In the genomic region with DNA sequence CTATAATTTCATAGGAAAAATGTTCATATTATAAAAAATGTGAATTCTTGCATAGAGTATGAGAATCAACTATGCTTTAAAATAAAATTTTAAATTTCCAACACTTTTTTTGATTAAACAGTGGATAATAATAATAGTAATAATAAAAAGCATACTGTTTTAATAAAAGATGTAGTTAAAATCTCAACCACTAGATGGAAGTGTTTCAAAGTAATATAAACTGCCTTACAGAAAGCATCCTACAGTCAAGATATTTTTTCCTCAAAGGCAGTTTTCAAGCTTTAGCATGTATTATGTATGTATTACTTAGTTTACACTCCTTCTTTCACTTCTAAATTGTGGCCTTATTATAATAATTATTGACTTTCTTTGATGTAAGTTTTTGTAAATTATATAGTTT, we compare ENCODE assay signal across 8 cellular contexts.
DNase-seq lines count a peak whose midpoint lies in the region; ATAC-seq, FAIRE-seq and TF ChIP-seq lines count a peak whose summit lies in the region.

No MANE protein-coding gene starts in this region.

- no peak overlapping the region for H4K91ac ChIP-seq in H9 (ENCODE audit: insufficient read length, low read depth, low read length)

- no peak overlapping the region for H3K4ac ChIP-seq in H9 (ENCODE audit: low read depth, low read length)

- no peak overlapping the region for H2AFZ ChIP-seq in H9 (ENCODE audit: low read length)

- no peak overlapping the region for H3K4me2 ChIP-seq in H9 (ENCODE audit: insufficient read depth, insufficient read length, low read length)

- no peaks in the 10 kb centered on the region for H3K4me1 Mint-ChIP-seq in Calu3 (ENCODE audit: low read depth, unreplicated experiment)
- H3K4me1 Mint-ChIP-seq in H9, result no peaks in the 10 kb centered on the region
- no peaks in the 10 kb centered on the region for H3K4me1 Mint-ChIP-seq in glutamatergic neuron (ENCODE audit: low read depth, unreplicated experiment)

- H3K36me3 Mint-ChIP-seq in Calu3 (ENCODE audit: insufficient read depth, unreplicated experiment), result no peaks in the 10 kb centered on the region
- no peaks in the 10 kb centered on the region for H3K36me3 Mint-ChIP-seq in H9 (ENCODE audit: insufficient read depth in 1 of 3, low read depth in 3 of 3)
- H3K36me3 Mint-ChIP-seq in glutamatergic neuron (ENCODE audit: unreplicated experiment), result no peaks in the 10 kb centered on the region

- H3K79me1 ChIP-seq in H9 (ENCODE audit: insufficient read depth, low read depth, low read length, poor library complexity, severe bottlenecking), result no peaks in the 10 kb centered on the region

- peak; percentile 73 for FAIRE-seq in RCC 7860 (lab: Jason Lieb, UNC)

- H3K27ac Mint-ChIP-seq in Calu3 (ENCODE audit: unreplicated experiment), result no peak overlapping the region
- no peak overlapping the region for H3K27ac Mint-ChIP-seq in H9
- H3K27ac Mint-ChIP-seq in glutamatergic neuron (ENCODE audit: unreplicated experiment), result no peak overlapping the region

- no peaks in the 10 kb centered on the region for H3K79me2 ChIP-seq in H9 (ENCODE audit: insufficient read depth, low read length)

- no peaks in the 10 kb centered on the region for H4K20me1 ChIP-seq in H9 (ENCODE audit: control insufficient read depth, insufficient read depth, insufficient read length)

- ATAC-seq in GM18873 (IDR thresholded peaks at IDR 0.05; ENCODE audit: low FRiP score, unreplicated experiment) (no peak), GM21786 (IDR thresholded peaks at IDR 0.05; ENCODE audit: unreplicated experiment) (no peak), GM19397 (IDR thresholded peaks at IDR 0.05; ENCODE audit: unreplicated experiment) (no peak)

- DNase-seq in Calu3, result no peak
- no peak for DNase-seq in H9
- DNase-seq in RCC 7860 (ENCODE audit: low spot score), result peak; percentile 18
- no peak for DNase-seq in glutamatergic neuron
- no peak for DNase-seq in GF-D8 (lab: John Stamatoyannopoulos, UW)

- H3K14ac ChIP-seq in H9 (ENCODE audit: insufficient read depth, low read length), result no peak overlapping the region

- no peak overlapping the region for H3K9ac ChIP-seq in H9 (ENCODE audit: extremely low read depth, insufficient read length, low read length)

- H2BK5ac ChIP-seq in H9 (ENCODE audit: insufficient read length, low read length), result no peak overlapping the region

- intact Hi-C loops in Calu3 (cut with micrococcal nuclease; ENCODE audit: unreplicated experiment), result loop anchor here (5.0 kb wide), 1 partner anchor 218 kb away; no protein-coding TSS in a partner anchor

- H2BK15ac ChIP-seq in H9 (ENCODE audit: low read depth, low read length), result no peak overlapping the region

- H2BK120ac ChIP-seq in H9 (ENCODE audit: low read depth, low read length, poor library complexity, severe bottlenecking), result no peak overlapping the region

- H3K27ac ChIP-seq in H9 (ENCODE audit: insufficient read length, low read depth, low read length), result no peak overlapping the region

- H3K9me3 ChIP-seq in H9 (ENCODE audit: control insufficient read depth, low read depth, low read length), result no peaks in the 10 kb centered on the region

- no peak overlapping the region for H4K5ac ChIP-seq in H9 (ENCODE audit: insufficient read length, low read depth, low read length)

- H3K4me3 Mint-ChIP-seq in Calu3 (ENCODE audit: low read depth, unreplicated experiment) (no peak overlapping the region), H9 (no peak overlapping the region), glutamatergic neuron (ENCODE audit: unreplicated experiment) (no peak overlapping the region)

- H3K27me3 Mint-ChIP-seq in Calu3 (ENCODE audit: unreplicated experiment) (no peaks in the 10 kb centered on the region), H9 (ENCODE audit: low read depth) (peaks cover 42% of the 10 kb centered on the region), glutamatergic neuron (ENCODE audit: unreplicated experiment) (no peaks in the 10 kb centered on the region)

- H3K9me3 Mint-ChIP-seq in Calu3 (ENCODE audit: low read depth, unreplicated experiment), result no peaks in the 10 kb centered on the region
- H3K9me3 Mint-ChIP-seq in H9, result no peaks in the 10 kb centered on the region
- H3K9me3 Mint-ChIP-seq in glutamatergic neuron (ENCODE audit: unreplicated experiment), result no peaks in the 10 kb centered on the region

- H3K27me3 ChIP-seq in H9 (ENCODE audit: insufficient read depth, low read length), result peaks cover 3% of the 10 kb centered on the region

- no peak overlapping the region for H3T11ph ChIP-seq in H9 (ENCODE audit: low read length)

- TF ChIP-seq CTCF in Calu3 (IDR thresholded peaks at IDR 0.05; ENCODE audit: unreplicated experiment) (peak; percentile 16), H9 (conservative IDR thresholded peaks at IDR 0.05) (peak; percentile 65), glutamatergic neuron (IDR thresholded peaks at IDR 0.05; ENCODE audit: partially characterized antibody, unreplicated experiment) (peak; percentile 81)

- H3K23me2 ChIP-seq in H9 (ENCODE audit: insufficient read length, low read depth, low read length, poor library complexity, severe bottlenecking), result no peaks in the 10 kb centered on the region

- CTCF ChIA-PET in Calu3 (lab: Charles Lee), result interaction anchor here (0.6 to 1.0 kb wide), 2 partner anchors 114 to 220 kb away, joined by 3 to 4 read pairs; no protein-coding TSS in a partner anchor

- no peaks in the 10 kb centered on the region for H3K4me1 ChIP-seq in H9 (ENCODE audit: insufficient read depth, low read length)

- H2AK5ac ChIP-seq in H9 (ENCODE audit: insufficient read length, low read length), result no peak overlapping the region

- H3K23ac ChIP-seq in H9 (ENCODE audit: insufficient read length, low read depth, low read length), result no peak overlapping the region

- no peak overlapping the region for H2BK20ac ChIP-seq in H9 (ENCODE audit: low read depth, low read length, poor library complexity, severe bottlenecking)

- H4K8ac ChIP-seq in H9 (replicated peaks; ENCODE audit: insufficient read length, low read depth, low read length), result no peak overlapping the region

- H2BK12ac ChIP-seq in H9 (ENCODE audit: insufficient read length, low read depth, low read length), result no peak overlapping the region

- H3K18ac ChIP-seq in H9 (ENCODE audit: insufficient read length, low read depth, low read length), result no peak overlapping the region

- BruUV-seq in Calu3 (replicated peaks; lab: Mats Ljungman, UMichigan), result no TSS peak

- H3K56ac ChIP-seq in H9 (ENCODE audit: insufficient read length, low read depth, low read length), result no peak overlapping the region

Comparison
In these comparisons a context has a peak if more than half of its experiments do, and no peak if none do; other contexts are left out.
1. CTCF ChIP-seq: peak in every context shown above with its lines; median percentile 81 in glutamatergic neuron; 65 in H9; 16 in Calu3.